In genomic region chr1:27234054-27234882, GRCh38 we compare ENCODE assay signal across 1 cellular context.
TF ChIP-seq lines count a peak whose summit lies in the region.

TSS of gene WDTC1 (plus strand) at chr1:27234632. CDS start at chr1:27261055, 26,423 bp downstream.

TF ChIP-seq in K562, 482 proteins besides CTCF, POLR2A, EP300 and RAD21 (continued from another document and continues in another):
- TF ChIP-seq CUX1 (CRISPR knock-in tag; IDR thresholded peaks at IDR 0.05) (no peak), RCOR1 (IDR thresholded peaks at IDR 0.05; ENCODE audit: borderline replicate concordance in 1 of 2, low read depth in 2 of 2, low read length in 2 of 2) (0 out of 4 replicates have a peak, but pooled peaks of 1 of the 2 experiments have one; percentile 37), POLR3G (IDR thresholded peaks at IDR 0.05; ENCODE audit: extremely low read depth, insufficient read length, insufficient replicate concordance) (no peak), KLF10 (CRISPR knock-in tag; IDR thresholded peaks at IDR 0.05) (no peak), MAFF (IDR thresholded peaks at IDR 0.05; ENCODE audit: low read length) (no peak), ZNF76 (CRISPR knock-in tag; IDR thresholded peaks at IDR 0.05; ENCODE audit: borderline replicate concordance) (no peak), THRA (IDR thresholded peaks at IDR 0.05) (no peak), ZNF12 (CRISPR knock-in tag; IDR thresholded peaks at IDR 0.05) (no peak), CREB3 (tag; conservative IDR thresholded peaks at IDR 0.05; ENCODE audit: low read depth) (no peak), SETDB1 (IDR thresholded peaks at IDR 0.05; ENCODE audit: low read length) (no peak), ZNF121 (CRISPR knock-in tag; conservative IDR thresholded peaks at IDR 0.05) (no peak), THRB (CRISPR knock-in tag; conservative IDR thresholded peaks at IDR 0.05) (no peak), ZNF384 (IDR thresholded peaks at IDR 0.05; ENCODE audit: low read depth, low read length) (no peak), PHTF2 (CRISPR knock-in tag; IDR thresholded peaks at IDR 0.05) (no peak), ETV5 (CRISPR knock-in tag; IDR thresholded peaks at IDR 0.05; ENCODE audit: low read depth) (peak; percentile 71; the same call in 1 of the 2 replicates), NFE2L1 (tag; IDR thresholded peaks at IDR 0.05; ENCODE audit: borderline replicate concordance, low read depth) (no peak), ETS2 (tag; IDR thresholded peaks at IDR 0.05; ENCODE audit: borderline replicate concordance, poor library complexity, severe bottlenecking) (no peak), CTBP1 (IDR thresholded peaks at IDR 0.05; ENCODE audit: borderline replicate concordance) (peak; percentile 64; the same call in 1 of the 2 replicates), EP400 (IDR thresholded peaks at IDR 0.05) (no peak), DEAF1 (CRISPR knock-in tag; IDR thresholded peaks at IDR 0.05) (no peak), ZNF57 (CRISPR knock-in tag; IDR thresholded peaks at IDR 0.05) (no peak), ZNF644 (tag; IDR thresholded peaks at IDR 0.05; ENCODE audit: low read depth) (no peak; the same call in 1 of the 2 replicates), ZKSCAN1 (IDR thresholded peaks at IDR 0.05; ENCODE audit: low read depth, low read length) (no peak), NR3C1 (CRISPR knock-in tag; IDR thresholded peaks at IDR 0.05) (no peak), NFRKB (IDR thresholded peaks at IDR 0.05; ENCODE audit: low read depth) (no peak), CSDE1 (IDR thresholded peaks at IDR 0.05) (peak in 1 of 2 experiments; percentile 77; a peak in 2 of 4 replicates), FOSL1 (tag; conservative IDR thresholded peaks at IDR 0.05) (no peak; the same call in 1 of the 2 replicates), PTBP1 (IDR thresholded peaks at IDR 0.05; ENCODE audit: low read depth, low read length) (peak; percentile 38; the same call in 1 of the 2 replicates), SMARCA4 (IDR thresholded peaks at IDR 0.05) (no peak), ZNF449 (CRISPR knock-in tag; IDR thresholded peaks at IDR 0.05) (no peak), MTF1 (CRISPR knock-in tag; IDR thresholded peaks at IDR 0.05; ENCODE audit: borderline replicate concordance) (no peak), SMAD3 (CRISPR knock-in tag; conservative IDR thresholded peaks at IDR 0.05) (no peak), NFATC3 (IDR thresholded peaks at IDR 0.05) (no peak), ZNF324 (CRISPR knock-in tag; IDR thresholded peaks at IDR 0.05) (no peak; the same call in 1 of the 2 replicates), ZNF695 (CRISPR knock-in tag; IDR thresholded peaks at IDR 0.05) (no peak), TAF15 (IDR thresholded peaks at IDR 0.05; ENCODE audit: low read depth, low read length) (peak; percentile 98; the same call in 1 of the 2 replicates), ZNF740 (CRISPR knock-in tag; IDR thresholded peaks at IDR 0.05) (peak; percentile 100), ZNF740 (tag; IDR thresholded peaks at IDR 0.05) (peak in 1 of 2 experiments; percentile 100; a peak in 2 of 4 replicates), ZNF23 (CRISPR knock-in tag; IDR thresholded peaks at IDR 0.05) (no peak), HNRNPLL (IDR thresholded peaks at IDR 0.05; ENCODE audit: low read depth, low read length, poor library complexity, severe bottlenecking) (peak; percentile 99), SMARCB1 (IDR thresholded peaks at IDR 0.05; ENCODE audit: insufficient read length, low read depth) (no peak), ESRRB (CRISPR knock-in tag; IDR thresholded peaks at IDR 0.05; ENCODE audit: borderline replicate concordance) (no peak), PREB (CRISPR knock-in tag; IDR thresholded peaks at IDR 0.05) (no peak), ZNF232 (CRISPR knock-in tag; IDR thresholded peaks at IDR 0.05) (no peak), RBBP5 (IDR thresholded peaks at IDR 0.05; ENCODE audit: borderline replicate concordance, insufficient read depth, low read length, poor library complexity, severe bottlenecking) (peak; percentile 44), USF2 (CRISPR knock-in tag; IDR thresholded peaks at IDR 0.05) (0 out of 2 replicates have a peak, but pooled peaks have one; percentile 2), HBP1 (CRISPR knock-in tag; IDR thresholded peaks at IDR 0.05) (no peak), POLR2B (IDR thresholded peaks at IDR 0.05; ENCODE audit: low read depth, partially characterized antibody) (peak; percentile 53), CBX3 (IDR thresholded peaks at IDR 0.05; ENCODE audit: borderline replicate concordance in 1 of 2, low read length in 2 of 2) (no peak), MITF (IDR thresholded peaks at IDR 0.05) (no peak)
